21 cellular contexts compared by ENCODE assay signal in genomic region chr10:1382711-1383110, GRCh38.
DNase-seq lines count a peak whose midpoint lies in the region; ATAC-seq and TF ChIP-seq lines count a peak whose summit lies in the region.
"Had no signal": no experiment of that assay in that cellular context is flagged by ENCODE, and none has a peak within 500 bp of the region (broad histone marks: within the 10 kb centered on the region; RNA-seq: fewer than 3 reads in every experiment).

No MANE protein-coding gene starts in this region.

- ATAC-seq in activated CD8-positive, alpha-beta memory T cell treated with anti-CD3 and anti-CD28 coated beads, Interleukin-2, amount 10 ng/mL, durations not matched to agents 7 days and 5 days: no peak
- ATAC-seq in RWPE2 (ENCODE audit: low read depth) (no peak), upper lobe of right lung (no peak), HG03045 (IDR thresholded peaks at IDR 0.05; ENCODE audit: unreplicated experiment) (no peak)

- no peaks in the 10 kb centered on the region for H3K4me1 Mint-ChIP-seq in activated CD8-positive, alpha-beta memory T cell treated with anti-CD3 and anti-CD28 coated beads, Interleukin-2, amount 10 ng/mL, durations not matched to agents 7 days and 5 days
- H3K4me1 Mint-ChIP-seq: CD4-positive, CD25-positive, alpha-beta regulatory T cell had no signal

- no peaks in the 10 kb centered on the region for H3K36me3 ChIP-seq in RWPE2 (ENCODE audit: low read depth)
- no peaks in the 10 kb centered on the region for H3K36me3 ChIP-seq in upper lobe of right lung
- H3K36me3 ChIP-seq: BE2C had no signal

- H3K27ac ChIP-seq in RWPE2 (ENCODE audit: poor library complexity, severe bottlenecking) (no peak overlapping the region), upper lobe of right lung (no peak overlapping the region)
- H3K27ac ChIP-seq: HL-60, KMS-11 had no signal

- H3K9me3 ChIP-seq in RWPE2 (ENCODE audit: severe bottlenecking) (no peaks in the 10 kb centered on the region), upper lobe of right lung (no peaks in the 10 kb centered on the region)
- H3K9me3 ChIP-seq: BE2C had no signal

- H3K4me1 ChIP-seq in RWPE2 (ENCODE audit: insufficient read depth, poor library complexity, severe bottlenecking) (no peaks in the 10 kb centered on the region), upper lobe of right lung (no peaks in the 10 kb centered on the region)
- H3K4me1 ChIP-seq: BE2C had no signal

- H3K36me3 Mint-ChIP-seq in activated CD8-positive, alpha-beta memory T cell treated with anti-CD3 and anti-CD28 coated beads, Interleukin-2, amount 10 ng/mL, durations not matched to agents 7 days and 5 days: no peaks in the 10 kb centered on the region
- H3K36me3 Mint-ChIP-seq: CD4-positive, CD25-positive, alpha-beta regulatory T cell had no signal

- intact Hi-C loops in upper lobe of right lung (cut with DNase I): no loop called here

- CTCF ChIA-PET in activated CD8-positive, alpha-beta memory T cell treated with anti-CD3 and anti-CD28 coated beads, Interleukin-2, amount 10 ng/mL, durations not matched to agents 7 days and 5 days (lab: Charles Lee): no interaction called here

- no peak for TF ChIP-seq CTCF in RWPE2 (IDR thresholded peaks at IDR 0.05; ENCODE audit: poor library complexity, severe bottlenecking)
- no peak for TF ChIP-seq CTCF in upper lobe of right lung (IDR thresholded peaks at IDR 0.05)

- no peak overlapping the region for H3K4me3 ChIP-seq in RWPE2 (ENCODE audit: severe bottlenecking)
- H3K4me3 ChIP-seq in upper lobe of right lung: no peak overlapping the region

- DNase-seq in activated CD8-positive, alpha-beta memory T cell treated with anti-CD3 and anti-CD28 coated beads, Interleukin-2, amount 50 U/mL, for 48 hours: peak; percentile 38
- DNase-seq in activated CD8-positive, alpha-beta memory T cell treated with anti-CD3 and anti-CD28 coated beads, Interleukin-2, amount 10 ng/mL, durations not matched to agents 7 days and 5 days: no peak
- DNase-seq in RWPE2 (ENCODE audit: low spot score) (peak; percentile 16), mesenteric fat pad (ENCODE audit: low spot score) (peak; percentile 67), upper lobe of right lung (peak; percentile 50), iPS-NIHi11 (ENCODE audit: low spot score) (no peak)
- DNase-seq: BE2C; CD4-positive, CD25-positive, alpha-beta regulatory T cell; COR-L47; DMS153; GDM1; HFFc6; NCI-H1417; NCI-H187; NCI-H2227 treated with DMSO at 0.1 percent for 48 hours; NCI-H510A treated with DMSO at 0.1 percent for 48 hours; NCI-H774; OCI-M1 had no signal

- no peaks in the 10 kb centered on the region for H3K9me3 Mint-ChIP-seq in activated CD8-positive, alpha-beta memory T cell treated with anti-CD3 and anti-CD28 coated beads, Interleukin-2, amount 10 ng/mL, durations not matched to agents 7 days and 5 days (ENCODE audit: low read depth)

- no peak overlapping the region for H3K4me3 Mint-ChIP-seq in activated CD8-positive, alpha-beta memory T cell treated with anti-CD3 and anti-CD28 coated beads, Interleukin-2, amount 10 ng/mL, durations not matched to agents 7 days and 5 days
- H3K4me3 Mint-ChIP-seq: CD4-positive, CD25-positive, alpha-beta regulatory T cell; HFFc6 had no signal

- H3K27ac Mint-ChIP-seq in activated CD8-positive, alpha-beta memory T cell treated with anti-CD3 and anti-CD28 coated beads, Interleukin-2, amount 10 ng/mL, durations not matched to agents 7 days and 5 days: no peak overlapping the region
- H3K27ac Mint-ChIP-seq: CD4-positive, CD25-positive, alpha-beta regulatory T cell; HFFc6 had no signal

- H3K27me3 ChIP-seq in RWPE2 (ENCODE audit: insufficient read depth, poor library complexity, severe bottlenecking): peaks cover 30% of the 10 kb centered on the region
- peaks cover 44% of the 10 kb centered on the region for H3K27me3 ChIP-seq in upper lobe of right lung

- H3K27me3 Mint-ChIP-seq in activated CD8-positive, alpha-beta memory T cell treated with anti-CD3 and anti-CD28 coated beads, Interleukin-2, amount 10 ng/mL, durations not matched to agents 7 days and 5 days: peaks cover 59% of the 10 kb centered on the region

Comparison
In these comparisons a context has a peak if more than half of its experiments do, and no peak if none do; other contexts are left out.
1. DNase-seq: peak in activated CD8-positive, alpha-beta memory T cell treated with anti-CD3 and anti-CD28 coated beads, Interleukin-2, amount 50 U/mL, for 48 hours (single experiment), RWPE2 (single experiment), mesenteric fat pad (single experiment) and upper lobe of right lung (single experiment); none in activated CD8-positive, alpha-beta memory T cell treated with anti-CD3 and anti-CD28 coated beads, Interleukin-2, amount 10 ng/mL, durations not matched to agents 7 days and 5 days (single experiment) and iPS-NIHi11 (single experiment).